15 cellular contexts compared by ENCODE assay signal in the genomic region with DNA sequence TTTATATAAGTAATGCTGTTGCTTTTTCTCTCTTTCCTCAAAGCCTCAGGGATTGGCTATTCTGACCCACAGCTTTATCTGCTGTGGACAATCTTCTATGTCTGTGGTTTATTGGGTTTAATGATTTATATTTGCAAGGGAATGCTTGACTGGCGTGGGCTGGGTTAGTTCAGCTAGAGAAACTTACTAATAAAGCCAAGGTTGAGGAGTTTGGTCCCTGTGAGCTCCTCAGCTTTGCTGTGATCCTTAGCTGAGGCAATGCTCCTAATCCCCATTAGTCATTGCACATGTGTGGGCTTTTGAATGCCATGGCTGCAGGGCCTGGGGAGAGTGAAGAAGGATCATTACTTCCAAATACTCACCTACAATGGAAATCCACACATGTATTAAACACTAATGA.
"Had no signal": no experiment of that assay in that cellular context is flagged by ENCODE, and none has a peak within 500 bp of the region (broad histone marks: within the 10 kb centered on the region; RNA-seq: fewer than 3 reads in every experiment).

No MANE protein-coding gene starts in this region.

- H3K27ac ChIP-seq: cardiac muscle cell, heart left ventricle, ovary, sigmoid colon, thoracic aorta had no signal

- H3K27me3 ChIP-seq: cardiac muscle cell, heart left ventricle, ovary, sigmoid colon had no signal

- H3K36me3 Mint-ChIP-seq: immature natural killer cell; naive B cell; stimulated activated effector memory CD8-positive, alpha-beta T cell treated with anti-CD3 and anti-CD28 coated beads, Interleukin-12 subunit alpha, Interleukin-12 subunit beta, amount 100 ng/mL, for 72 hours had no signal

- H3K4me3 Mint-ChIP-seq: activated naive CD8-positive, alpha-beta T cell treated with anti-CD3 and anti-CD28 coated beads, Interleukin-2, amount 50 U/mL, for 24 hours; immature natural killer cell; naive B cell; stimulated activated effector memory CD8-positive, alpha-beta T cell treated with anti-CD3 and anti-CD28 coated beads, Interleukin-12 subunit alpha, Interleukin-12 subunit beta, amount 100 ng/mL, for 72 hours had no signal

- H3K27ac Mint-ChIP-seq: activated naive CD8-positive, alpha-beta T cell treated with anti-CD3 and anti-CD28 coated beads, Interleukin-2, amount 50 U/mL, for 24 hours; immature natural killer cell; naive B cell; stimulated activated effector memory CD8-positive, alpha-beta T cell treated with anti-CD3 and anti-CD28 coated beads, Interleukin-12 subunit alpha, Interleukin-12 subunit beta, amount 100 ng/mL, for 72 hours had no signal

- H3K4me1 ChIP-seq: sigmoid colon had no signal

- H3K4me3 ChIP-seq: cardiac muscle cell, heart left ventricle, ovary, sigmoid colon, thoracic aorta had no signal

- DNase-seq: activated CD4-positive, alpha-beta T cell treated with anti-CD3 and anti-CD28 coated beads, Interleukin-2, amount 50 U/mL, for 1 hour; activated CD4-positive, CD25-positive, alpha-beta regulatory T cell; activated CD8-positive, alpha-beta memory T cell treated with anti-CD3 and anti-CD28 coated beads for 24 hours; activated naive CD4-positive, alpha-beta T cell; activated naive CD8-positive, alpha-beta T cell treated with anti-CD3 and anti-CD28 coated beads, Interleukin-2, amount 50 U/mL, for 24 hours; foreskin fibroblast; heart left ventricle; immature natural killer cell; naive B cell; ovary; sigmoid colon had no signal

- H3K27me3 Mint-ChIP-seq: activated naive CD8-positive, alpha-beta T cell treated with anti-CD3 and anti-CD28 coated beads, Interleukin-2, amount 50 U/mL, for 24 hours; naive B cell had no signal

- H3K4me1 Mint-ChIP-seq: activated naive CD8-positive, alpha-beta T cell treated with anti-CD3 and anti-CD28 coated beads, Interleukin-2, amount 50 U/mL, for 24 hours; immature natural killer cell; naive B cell; stimulated activated effector memory CD8-positive, alpha-beta T cell treated with anti-CD3 and anti-CD28 coated beads, Interleukin-12 subunit alpha, Interleukin-12 subunit beta, amount 100 ng/mL, for 72 hours had no signal

- ATAC-seq: activated naive CD8-positive, alpha-beta T cell treated with anti-CD3 and anti-CD28 coated beads, Interleukin-2, amount 50 U/mL, for 24 hours; heart left ventricle; left lobe of liver; stimulated activated effector memory CD8-positive, alpha-beta T cell treated with anti-CD3 and anti-CD28 coated beads, Interleukin-12 subunit alpha, Interleukin-12 subunit beta, amount 100 ng/mL, for 72 hours had no signal
